ENCODE assay signal across 8 cellular contexts in the genomic region with DNA sequence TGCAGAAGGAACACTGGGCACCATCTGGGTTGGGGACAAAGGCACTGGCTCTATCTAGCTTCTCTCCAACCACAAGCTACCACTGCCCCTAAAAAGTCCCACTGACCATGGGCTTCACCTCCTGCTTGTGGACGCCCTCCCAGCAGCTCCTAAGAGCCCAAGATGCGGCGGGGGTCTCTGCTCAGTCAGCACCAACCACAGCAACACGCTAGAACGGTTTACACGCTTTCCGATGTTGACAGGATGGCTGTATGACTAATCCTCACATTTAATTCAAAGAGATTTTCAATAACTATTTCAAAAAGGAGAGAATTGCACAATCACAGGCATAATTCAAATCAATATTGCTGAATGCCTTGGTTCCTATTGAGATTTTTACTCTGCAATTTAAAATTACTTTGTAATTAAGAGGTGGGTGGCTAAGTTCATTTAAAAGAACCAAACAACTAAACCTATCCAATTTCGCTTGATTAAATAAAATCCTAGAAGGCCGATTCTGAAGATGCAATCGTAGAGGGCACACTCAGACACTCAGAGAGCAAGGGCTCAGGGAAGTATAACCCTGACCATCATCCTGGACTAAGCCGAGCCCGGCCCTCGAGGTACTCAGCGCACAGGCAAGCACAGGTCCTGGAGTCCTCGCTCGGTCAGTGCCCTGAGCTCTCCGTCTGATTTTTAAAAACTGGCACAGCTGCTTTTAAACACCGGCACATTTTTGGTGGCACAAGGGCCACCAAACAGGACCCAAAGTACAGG.
DNase-seq lines count a peak whose midpoint lies in the region; ATAC-seq and TF ChIP-seq lines count a peak whose summit lies in the region.
"Not testable (repeated sequence)": the region's sequence is repeated elsewhere in the genome, so short reads cannot be mapped to it uniquely, and the experiment has no call there.

No MANE protein-coding gene starts in this region.

- POLR2A ChIA-PET in CD4-positive, alpha-beta memory T cell (lab: Charles Lee; ENCODE audit: partially characterized antibody); activated B cell treated with CpG ODN at 0.5 μM for 24 hours (lab: Charles Lee); naive thymus-derived CD8-positive, alpha-beta T cell (lab: Charles Lee): not testable (repeated sequence)

- H3K9me3 ChIP-seq in CD4-positive, alpha-beta memory T cell (ENCODE audit: control insufficient read depth in 1 of 2, low read length in 2 of 2); HUES48 (ENCODE audit: control insufficient read depth, insufficient read depth, low read length); mammary epithelial cell (replicated peaks; ENCODE audit: insufficient read depth, low read length); stomach smooth muscle (ENCODE audit: control insufficient read depth in 2 of 2, low read length in 2 of 2): not testable (repeated sequence)

- H3K4me3 Mint-ChIP-seq in CD4-positive, alpha-beta memory T cell, result peak overlapping the region; percentile 63 to 82 (median 76)
- peak overlapping the region; percentile 81 for H3K4me3 Mint-ChIP-seq in activated B cell treated with CpG ODN at 0.5 μM for 24 hours
- H3K4me3 Mint-ChIP-seq in naive thymus-derived CD8-positive, alpha-beta T cell, result peak overlapping the region; percentile 61 to 85 (median 74)

- TF ChIP-seq CTCF in activated B cell treated with CpG ODN at 0.5 μM for 24 hours (IDR thresholded peaks at IDR 0.05); mammary epithelial cell (conservative IDR thresholded peaks at IDR 0.05 in 1 of 2, IDR thresholded peaks at IDR 0.05 in 1 of 2; ENCODE audit: extremely low read depth in 1 of 2, insufficient read depth in 1 of 2, low read depth in 1 of 2, low read length in 2 of 2): not testable (repeated sequence)

- not testable (repeated sequence) for H3K36me3 ChIP-seq in CD4-positive, alpha-beta memory T cell (ENCODE audit: insufficient read depth, low read length); HUES48 (ENCODE audit: control insufficient read depth, insufficient read depth, low read length); mammary epithelial cell (ENCODE audit: insufficient read depth, low read length); stomach smooth muscle (ENCODE audit: control insufficient read depth in 2 of 2, insufficient read depth in 2 of 2, low read length in 2 of 2)

- in situ Hi-C loops in mammary epithelial cell (cut with MboI; ENCODE audit: low sequenced_read_pairs in 2 of 2), result not testable (repeated sequence)

- H3K4me1 Mint-ChIP-seq in CD4-positive, alpha-beta memory T cell; activated B cell treated with CpG ODN at 0.5 μM for 24 hours; naive thymus-derived CD8-positive, alpha-beta T cell: not testable (repeated sequence)

- H2AFZ ChIP-seq in mammary epithelial cell (ENCODE audit: low read depth, low read length), result not testable (repeated sequence)

- not testable (repeated sequence) for H3K4me3 ChIP-seq in CD4-positive, alpha-beta memory T cell (ENCODE audit: low read length in 2 of 2)
- H3K4me3 ChIP-seq in HUES48 (ENCODE audit: low read depth, low read length), result peak overlapping the region; percentile 47; the same call in 1 of the 2 replicates
- H3K4me3 ChIP-seq in mammary epithelial cell (replicated peaks in 1 of 3; ENCODE audit: insufficient read depth in 1 of 3, low read depth in 2 of 3, low read length in 3 of 3), result peak overlapping the region in 2 of 3 experiments; percentile 43 to 44
- H3K4me3 ChIP-seq in stomach smooth muscle (ENCODE audit: low read length in 2 of 2), result peak overlapping the region; percentile 31 to 61

- WGBS in mammary epithelial cell (ENCODE audit: low coverage, missing lambda C conversion rate), result no CpG with 5 or more reads among the region's 18 CpGs

- CTCF ChIA-PET in CD4-positive, alpha-beta memory T cell (lab: Charles Lee; ENCODE audit: partially characterized antibody); activated B cell treated with CpG ODN at 0.5 μM for 24 hours (lab: Charles Lee); mammary epithelial cell (lab: Charles Lee; ENCODE audit: low non-redundant PET): not testable (repeated sequence)

- not testable (repeated sequence) for H3K9ac ChIP-seq in HUES48 (ENCODE audit: low read depth, low read length); stomach smooth muscle (ENCODE audit: low read length in 2 of 2)
- peak overlapping the region; percentile 13 for H3K9ac ChIP-seq in mammary epithelial cell (ENCODE audit: insufficient read depth, low read length)

- intact Hi-C loops in CD4-positive, alpha-beta memory T cell (cut with micrococcal nuclease); activated B cell treated with CpG ODN at 0.5 μM for 24 hours (cut with micrococcal nuclease); mammary epithelial cell (cut with micrococcal nuclease); left cardiac atrium (cut with DNase I): not testable (repeated sequence)

- H3K36me3 Mint-ChIP-seq in CD4-positive, alpha-beta memory T cell; activated B cell treated with CpG ODN at 0.5 μM for 24 hours (ENCODE audit: low read depth); naive thymus-derived CD8-positive, alpha-beta T cell: not testable (repeated sequence)

- dilution Hi-C loops in mammary epithelial cell (cut with HindIII; ENCODE audit: low sequenced_read_pairs), result not testable (repeated sequence)

- not testable (repeated sequence) for H3K4me1 ChIP-seq in CD4-positive, alpha-beta memory T cell (ENCODE audit: insufficient read depth, low read length); HUES48 (ENCODE audit: control insufficient read depth, insufficient read depth, low read length); mammary epithelial cell (ENCODE audit: insufficient read depth, low read length); stomach smooth muscle (ENCODE audit: control insufficient read depth, insufficient read depth, low read length)

- H3K79me2 ChIP-seq in mammary epithelial cell (ENCODE audit: insufficient read depth, low read length), result peaks cover 28% of the 10 kb centered on the region

- H3K27me3 Mint-ChIP-seq in CD4-positive, alpha-beta memory T cell; activated B cell treated with CpG ODN at 0.5 μM for 24 hours; naive thymus-derived CD8-positive, alpha-beta T cell: not testable (repeated sequence)

- not testable (repeated sequence) for H3K9me3 Mint-ChIP-seq in CD4-positive, alpha-beta memory T cell; activated B cell treated with CpG ODN at 0.5 μM for 24 hours; naive thymus-derived CD8-positive, alpha-beta T cell

- peak overlapping the region in 2 of 7 donors; percentile 32 to 67 for H3K27ac Mint-ChIP-seq in CD4-positive, alpha-beta memory T cell
- not testable (repeated sequence) for H3K27ac Mint-ChIP-seq in activated B cell treated with CpG ODN at 0.5 μM for 24 hours
- peak overlapping the region in 8 of 10 donors; percentile 27 to 78 (median 36) for H3K27ac Mint-ChIP-seq in naive thymus-derived CD8-positive, alpha-beta T cell

- BruUV-seq in mammary epithelial cell (replicated peaks; lab: Mats Ljungman, UMichigan), result not testable (repeated sequence)

- not testable (repeated sequence) for H3K27ac ChIP-seq in CD4-positive, alpha-beta memory T cell (ENCODE audit: low read depth, low read length); HUES48 (ENCODE audit: low read depth, low read length); mammary epithelial cell (ENCODE audit: insufficient read depth, low read depth, low read length); stomach smooth muscle (ENCODE audit: low read length)

- DNase-seq in CD4-positive, alpha-beta memory T cell; activated B cell treated with CpG ODN at 0.5 μM for 24 hours; mammary epithelial cell; left cardiac atrium; naive thymus-derived CD8-positive, alpha-beta T cell: not testable (repeated sequence)

- ATAC-seq in GM21737 (IDR thresholded peaks at IDR 0.05; ENCODE audit: unreplicated experiment) (peak; percentile 23), activated B cell treated with CpG ODN at 0.5 μM for 24 hours (ENCODE audit: low read depth) (peak; percentile 32), left cardiac atrium (peak; percentile 35 to 55)
- ATAC-seq in naive thymus-derived CD8-positive, alpha-beta T cell, result peak in 1 of 2 donors; percentile 29

- not testable (repeated sequence) for H3K4me2 ChIP-seq in mammary epithelial cell (ENCODE audit: insufficient read depth, low read depth, low read length)

- not testable (repeated sequence) for H3K27me3 ChIP-seq in CD4-positive, alpha-beta memory T cell (ENCODE audit: insufficient read depth, low read length); HUES48 (ENCODE audit: control insufficient read depth, insufficient read depth, low read length); mammary epithelial cell (ENCODE audit: insufficient read depth, low read length); stomach smooth muscle (ENCODE audit: control insufficient read depth in 1 of 2, insufficient read depth in 2 of 2, low read length in 2 of 2)

- H4K20me1 ChIP-seq in mammary epithelial cell (ENCODE audit: insufficient read depth, low read length), result not testable (repeated sequence)
